In the genomic region with DNA sequence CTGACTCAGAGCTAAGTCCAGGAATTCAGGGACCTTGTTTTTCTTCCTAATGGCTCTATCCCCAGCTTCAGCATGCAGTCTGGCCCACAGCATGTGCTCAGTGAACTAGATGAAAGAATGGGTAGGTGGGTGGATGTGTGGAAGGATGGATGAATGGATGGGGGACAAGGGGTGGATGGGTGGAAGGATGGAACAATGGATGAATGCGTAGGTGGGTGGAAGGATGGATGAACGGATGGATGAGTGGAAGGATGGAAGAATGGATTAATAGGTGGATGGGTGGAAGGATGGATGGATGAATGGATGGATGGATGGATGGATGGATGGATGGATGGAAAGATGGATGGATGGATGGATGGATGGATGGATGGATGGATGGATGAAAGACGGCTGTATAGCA, we compare ENCODE assay signal across 25 cellular contexts.
"Had no signal": no experiment of that assay in that cellular context is flagged by ENCODE, and none has a peak within 500 bp of the region (broad histone marks: within the 10 kb centered on the region; RNA-seq: fewer than 3 reads in every experiment).

No MANE protein-coding gene starts in this region.

- DNase-seq: hypothalamus; islet precursor cell; left ventricle myocardium inferior; mesendoderm; naive B cell; ovary; right lobe of liver; stimulated activated CD4-positive, alpha-beta T cell treated with anti-CD3 and anti-CD28 coated beads, Interleukin-1b, Interleukin-23, amount 100 ng/mL, for 48 hours; stimulated activated CD4-positive, alpha-beta T cell treated with anti-CD3 and anti-CD28 coated beads, Interleukin-2, amount 100 ng/mL, for 48 hours; stimulated activated CD4-positive, alpha-beta T cell treated with anti-CD3 and anti-CD28 coated beads, Interleukin-4, amount 100 ng/mL, for 4 hours; stimulated activated CD8-positive, alpha-beta memory T cell treated with anti-CD3 and anti-CD28 coated beads, Interleukin-4, amount 100 ng/mL, for 48 hours; stimulated activated naive CD4-positive, alpha-beta T cell treated with Interleukin-2 at 50 U/mL for 16 hours; stimulated activated naive CD8-positive, alpha-beta T cell treated with anti-CD3 and anti-CD28 coated beads, Interleukin-15, amount 100 ng/mL, for 72 hours; substantia nigra; uterus had no signal

- H3K4me2 ChIP-seq: smooth muscle cell had no signal

- H3K36me3 Mint-ChIP-seq: mesothelial cell of epicardium; naive B cell; stimulated activated memory B cell treated with anti-CD40 and anti-IgM and Interleukin-4, amounts not matched to agents 10 μg/mL and 1 μg/mL and 100 μg/mL, for 72 hours; type B pancreatic cell had no signal

- H3K9me3 Mint-ChIP-seq: mesothelial cell of epicardium, nephron, type B pancreatic cell had no signal

- H3K4me3 Mint-ChIP-seq: mesothelial cell of epicardium; naive B cell; nephron; neural crest cell; stimulated activated memory B cell treated with anti-CD40 and anti-IgM and Interleukin-4, amounts not matched to agents 10 μg/mL and 1 μg/mL and 100 μg/mL, for 72 hours; stimulated activated naive CD8-positive, alpha-beta T cell treated with anti-CD3 and anti-CD28 coated beads, Interleukin-15, amount 100 ng/mL, for 72 hours; type B pancreatic cell had no signal

- H3K4me3 ChIP-seq: left ventricle myocardium inferior, lung, ovary, right atrium auricular region, right lobe of liver, smooth muscle cell, tibial nerve, uterus had no signal

- H3K36me3 ChIP-seq: left ventricle myocardium inferior, ovary, right atrium auricular region, right lobe of liver, tibial nerve, uterus had no signal

- H3K27ac ChIP-seq: left ventricle myocardium inferior, ovary, right atrium auricular region, right lobe of liver, tibial nerve, uterus had no signal

- H3K27ac Mint-ChIP-seq: mesothelial cell of epicardium; naive B cell; nephron; progenitor cell of endocrine pancreas; stimulated activated memory B cell treated with anti-CD40 and anti-IgM and Interleukin-4, amounts not matched to agents 10 μg/mL and 1 μg/mL and 100 μg/mL, for 72 hours; stimulated activated naive CD8-positive, alpha-beta T cell treated with anti-CD3 and anti-CD28 coated beads, Interleukin-15, amount 100 ng/mL, for 72 hours; type B pancreatic cell had no signal

- H3K4me1 ChIP-seq: left ventricle myocardium inferior, right atrium auricular region, right lobe of liver, tibial nerve, uterus had no signal

- H3K27me3 ChIP-seq: ovary, right atrium auricular region, right lobe of liver had no signal

- ATAC-seq: right lobe of liver; stimulated activated memory B cell treated with anti-CD40 and anti-IgM and Interleukin-4, amounts not matched to agents 10 μg/mL and 1 μg/mL and 100 μg/mL, for 72 hours; stimulated activated naive CD8-positive, alpha-beta T cell treated with anti-CD3 and anti-CD28 coated beads, Interleukin-15, amount 100 ng/mL, for 72 hours had no signal

- H3K9me3 ChIP-seq: left ventricle myocardium inferior, ovary, right atrium auricular region, right lobe of liver, tibial nerve, uterus had no signal

- H3K4me1 Mint-ChIP-seq: mesothelial cell of epicardium had no signal
